9 cellular contexts compared by ENCODE assay signal in genomic region chr5:6686916-6687409, GRCh38. TPM values are rescaled to one million over a fixed set of nuclear protein-coding genes. Genes with fewer than 3 reads are reported as not detected.
DNase-seq lines count a peak whose midpoint lies in the region; ATAC-seq, FAIRE-seq and TF ChIP-seq lines count a peak whose summit lies in the region.
"Had no signal": no experiment of that assay in that cellular context is flagged by ENCODE, and none has a peak within 500 bp of the region (broad histone marks: within the 10 kb centered on the region; RNA-seq: fewer than 3 reads in every experiment).

No MANE protein-coding gene starts in this region.

- intact Hi-C loops in activated CD4-positive, alpha-beta T cell treated with anti-CD3 and anti-CD28 coated beads for 36 hours (cut with DNase I, micrococcal nuclease) = no loop called here
- intact Hi-C loops in kidney (cut with DNase I) = no loop called here
- intact Hi-C loops in stomach (cut with DNase I; ENCODE audit: low total_unique reads) = no loop called here

- H3K4me3 Mint-ChIP-seq in activated CD4-positive, alpha-beta T cell treated with anti-CD3 and anti-CD28 coated beads for 36 hours = no peak overlapping the region
- H3K4me3 Mint-ChIP-seq: activated B cell treated with CpG ODN at 0.5 μM for 24 hours had no signal

- H3K4me1 ChIP-seq in kidney (ENCODE audit: control insufficient read depth in 1 of 2, insufficient read depth in 1 of 2, low read depth in 1 of 2, low read length in 2 of 2) (no peaks in the 10 kb centered on the region), stomach (peaks cover 0 to 12% (median 3%) of the 10 kb centered on the region in 4 donors)

- no peak overlapping the region for H3K9ac ChIP-seq in kidney (ENCODE audit: low read length in 2 of 2)

- CTCF ChIA-PET in activated CD4-positive, alpha-beta T cell treated with anti-CD3 and anti-CD28 coated beads for 36 hours (lab: Charles Lee) = interaction anchor here (1.1 kb wide), 1 partner anchor 58 kb away, joined by 3 read pairs; no protein-coding TSS in a partner anchor

- DNase-seq in activated CD4-positive, alpha-beta T cell treated with anti-CD3 and anti-CD28 coated beads for 36 hours = peak; percentile 28
- no peak for DNase-seq in activated CD4-positive, alpha-beta T cell treated with anti-CD3 and anti-CD28 coated beads for 48 hours
- DNase-seq in bronchial epithelial cell (ENCODE audit: low read depth) (peak; percentile 38), kidney (no peak), stomach (no peak), DMS153 (lab: John Stamatoyannopoulos, UW) (no peak)
- DNase-seq in stimulated activated naive CD4-positive, alpha-beta T cell treated with Interleukin-2 at 50 U/mL for 16 hours (lab: John Stamatoyannopoulos, UW) = no peak
- no peak for DNase-seq in NK-92 treated with Interleukin-12 subunit alpha and Interleukin-12 subunit beta, amount 100 ng/mL, for 24 hours (lab: John Stamatoyannopoulos, UW)
- DNase-seq: activated B cell treated with CpG ODN at 0.5 μM for 24 hours had no signal

- no peak for TF ChIP-seq POLR2A in stomach (IDR thresholded peaks at IDR 0.05)

- H3K4me1 Mint-ChIP-seq in activated CD4-positive, alpha-beta T cell treated with anti-CD3 and anti-CD28 coated beads for 36 hours = peaks cover 5% of the 10 kb centered on the region

- peak; percentile 63 for ATAC-seq in activated CD4-positive, alpha-beta T cell treated with anti-CD3 and anti-CD28 coated beads for 36 hours

- no peaks in the 10 kb centered on the region for H3K36me3 ChIP-seq in bronchial epithelial cell (ENCODE audit: control insufficient read depth, insufficient read depth, low read length)
- no peaks in the 10 kb centered on the region for H3K36me3 ChIP-seq in kidney (ENCODE audit: control insufficient read depth in 1 of 2, insufficient read depth in 2 of 2, low read length in 2 of 2)
- H3K36me3 ChIP-seq in stomach = no peaks in the 10 kb centered on the region

- TF ChIP-seq EP300 in stomach (IDR thresholded peaks at IDR 0.05) = no peak

- 2 to 5% (median 3%) methylated on average over 22 of the region's 22 CpGs for WGBS in stomach, 5 donors

- no peak overlapping the region for H3K27ac Mint-ChIP-seq in activated CD4-positive, alpha-beta T cell treated with anti-CD3 and anti-CD28 coated beads for 36 hours
- H3K27ac Mint-ChIP-seq: activated B cell treated with CpG ODN at 0.5 μM for 24 hours had no signal

- POLR2A ChIA-PET in activated CD4-positive, alpha-beta T cell treated with anti-CD3 and anti-CD28 coated beads for 36 hours (lab: Charles Lee) = no interaction called here

- no peak for FAIRE-seq in bronchial epithelial cell (lab: Jason Lieb, UNC)
- FAIRE-seq in kidney (lab: Jason Lieb, UNC) = no peak

- H3K27me3 Mint-ChIP-seq in activated CD4-positive, alpha-beta T cell treated with anti-CD3 and anti-CD28 coated beads for 36 hours = peaks cover 36% of the 10 kb centered on the region

- TF ChIP-seq CTCF in bronchial epithelial cell (IDR thresholded peaks at IDR 0.05; ENCODE audit: insufficient read depth, low read length, severe bottlenecking) = no peak
- TF ChIP-seq CTCF in kidney (IDR thresholded peaks at IDR 0.05; ENCODE audit: borderline replicate concordance, extremely low read depth, insufficient read depth) = no peak
- no peak for TF ChIP-seq CTCF in stomach (IDR thresholded peaks at IDR 0.05)

- H3K9me3 ChIP-seq in kidney (ENCODE audit: control insufficient read depth in 1 of 2, low read length in 2 of 2) (no peaks in the 10 kb centered on the region), stomach (no peaks in the 10 kb centered on the region)

- no peaks in the 10 kb centered on the region for H3K27me3 ChIP-seq in bronchial epithelial cell (ENCODE audit: control insufficient read depth, insufficient read depth, low read length)
- peaks cover 0 to 53% (median 0%) of the 10 kb centered on the region in 3 donors for H3K27me3 ChIP-seq in stomach

- no peaks in the 10 kb centered on the region for H3K36me3 Mint-ChIP-seq in activated CD4-positive, alpha-beta T cell treated with anti-CD3 and anti-CD28 coated beads for 36 hours (ENCODE audit: low read depth)

- H3K4me3 ChIP-seq in bronchial epithelial cell (ENCODE audit: low read depth, low read length) = peak overlapping the region; percentile 8
- peak overlapping the region; percentile 59 to 70 for H3K4me3 ChIP-seq in kidney (ENCODE audit: low read length in 2 of 2)
- H3K4me3 ChIP-seq in stomach = peak overlapping the region in 3 of 4 donors; percentile 25 to 36 (median 30)

- H3K27ac ChIP-seq in kidney (ENCODE audit: low read depth in 2 of 2, low read length in 2 of 2) (no peak overlapping the region), stomach (no peak overlapping the region)

- no peaks in the 10 kb centered on the region for H3K9me3 Mint-ChIP-seq in activated CD4-positive, alpha-beta T cell treated with anti-CD3 and anti-CD28 coated beads for 36 hours (ENCODE audit: low read depth)
- H3K9me3 Mint-ChIP-seq: activated B cell treated with CpG ODN at 0.5 μM for 24 hours had no signal

RNA-seq across cellular contexts. Expression of gene TENT4A, which starts 26.3 kb away (rescaled TPM):
- 10 to 100 TPM; 29.2 to 33.3 TPM for total RNA-seq in activated CD4-positive, alpha-beta T cell treated with anti-CD3 and anti-CD28 coated beads for 36 hours
- 6.8 and 7.9 TPM in 2 replicates for total RNA-seq in bronchial epithelial cell
- 22.8 TPM for total RNA-seq in kidney
- polyA plus RNA-seq in kidney (ENCODE audit: insufficient read depth, low read depth, low replicate concordance) = 4.8 TPM
- 10 to 100 TPM; 12.8 to 37.4 (median 27.2) TPM for total RNA-seq in stomach
- 1 to 10 TPM; 3.5 to 8.4 (median 4.2) TPM for polyA plus RNA-seq in stomach

RNA-seq across cellular contexts. Expression of gene SRD5A1, which starts 53.7 kb away (rescaled TPM):
- total RNA-seq in activated CD4-positive, alpha-beta T cell treated with anti-CD3 and anti-CD28 coated beads for 36 hours = 10 to 100 TPM in 1 of 2 experiments, 1 to 10 TPM in 1; 7.6 to 11.1 TPM
- total RNA-seq in bronchial epithelial cell (14.8 and 24.0 TPM in 2 replicates), kidney (13.1 TPM), stomach (1 to 10 TPM in 4 of 5 donors, not detected in 1; 1.3 to 7.7 (median 4.8) TPM)
- polyA plus RNA-seq in kidney (ENCODE audit: insufficient read depth, low read depth, low replicate concordance) (6.5 TPM), stomach (10 to 100 TPM in 1 of 3 donors, 1 to 10 TPM in 2; 3.8 to 12.8 (median 4.2) TPM)

RNA-seq across cellular contexts. Expression of gene NSUN2, which starts 54.1 kb away (rescaled TPM):
- 10 to 100 TPM; 91.1 to 97.1 TPM for total RNA-seq in activated CD4-positive, alpha-beta T cell treated with anti-CD3 and anti-CD28 coated beads for 36 hours
- total RNA-seq in bronchial epithelial cell = 78.5 and 81.0 TPM in 2 replicates
- 48.9 TPM for total RNA-seq in kidney
- polyA plus RNA-seq in kidney (ENCODE audit: insufficient read depth, low read depth, low replicate concordance) = 16.9 TPM
- total RNA-seq in stomach = 100 to 1,000 TPM in 2 of 5 donors, 10 to 100 TPM in 3; 39.6 to 249 (median 74.0) TPM
- 10 to 100 TPM; 23.1 to 30.0 (median 25.3) TPM for polyA plus RNA-seq in stomach

Comparison
In these comparisons a context has a peak if more than half of its experiments do, and no peak if none do; other contexts are left out.
1. DNase-seq: peak in activated CD4-positive, alpha-beta T cell treated with anti-CD3 and anti-CD28 coated beads for 36 hours (single experiment) and bronchial epithelial cell (single experiment); none in activated CD4-positive, alpha-beta T cell treated with anti-CD3 and anti-CD28 coated beads for 48 hours (single experiment), kidney (single experiment), stomach (single experiment), stimulated activated naive CD4-positive, alpha-beta T cell treated with Interleukin-2 at 50 U/mL for 16 hours (single experiment), NK-92 treated with Interleukin-12 subunit alpha and Interleukin-12 subunit beta, amount 100 ng/mL, for 24 hours (single experiment) and DMS153 (single experiment).
2. H3K4me3 ChIP-seq: peak in every context shown above with its lines; median percentile 64 in kidney; 30 in stomach; 8 in bronchial epithelial cell.